ENCODE assay signal across 24 cellular contexts in genomic region chr4:19324175-19324574, GRCh38.
"Had no signal": no experiment of that assay in that cellular context is flagged by ENCODE, and none has a peak within 500 bp of the region (broad histone marks: within the 10 kb centered on the region; RNA-seq: fewer than 3 reads in every experiment).

No MANE protein-coding gene starts in this region.

- DNase-seq: activated CD4-positive, alpha-beta memory T cell treated with anti-CD3 and anti-CD28 coated beads for 36 hours; activated CD4-positive, alpha-beta T cell treated with anti-CD3 and anti-CD28 coated beads, Interleukin-2, amount 10 ng/mL, durations not matched to agents 7 days and 5 days; activated CD4-positive, CD25-positive, alpha-beta regulatory T cell; activated CD8-positive, alpha-beta memory T cell treated with anti-CD3 and anti-CD28 coated beads for 24 hours; activated effector memory CD4-positive, alpha-beta T cell treated with anti-CD3 and anti-CD28 coated beads, Interleukin-2, amount 50 U/mL, for 16 hours; activated naive CD4-positive, alpha-beta T cell treated with Interleukin-2 at 50 U/mL for 16 hours; activated naive CD8-positive, alpha-beta T cell treated with anti-CD3 and anti-CD28 coated beads, Interleukin-2, amount 50 U/mL, for 24 hours; activated T-cell treated with anti-CD3 and anti-CD28 coated beads, Interleukin-2, amount 50 U/mL, for 4 hours; amygdala; Kasumi-1; KBM-7; NCI-H1048; NCI-H1436; NCI-H446; NCI-H524; NCI-H82; Peyer's patch; Right ventricle myocardium superior; SJCRH30; SK-N-SH; T-helper 1 cell had no signal

- H3K4me3 ChIP-seq: cardiac muscle cell, Peyer's patch, SJCRH30 had no signal

- ATAC-seq: activated naive CD4-positive, alpha-beta T cell treated with anti-CD3 and anti-CD28 coated beads, Interleukin-2, amount 50 U/mL, for 72 hours; activated naive CD8-positive, alpha-beta T cell treated with anti-CD3 and anti-CD28 coated beads, Interleukin-2, amount 50 U/mL, for 24 hours; activated T-cell treated with anti-CD3 and anti-CD28 coated beads, Interleukin-2, amount 50 U/mL, for 4 hours had no signal

- FAIRE-seq: astrocyte had no signal
